Comparison of ENCODE assay signal across 12 cellular contexts in genomic region chr10:101047961-101048892, GRCh38. TPM values are rescaled to one million over a fixed set of nuclear protein-coding genes. Genes with fewer than 3 reads are reported as not detected.
DNase-seq lines count a peak whose midpoint lies in the region; ATAC-seq and TF ChIP-seq lines count a peak whose summit lies in the region.
"Had no signal": no experiment of that assay in that cellular context is flagged by ENCODE, and none has a peak within 500 bp of the region (broad histone marks: within the 10 kb centered on the region; RNA-seq: fewer than 3 reads in every experiment).

No MANE protein-coding gene starts in this region.

- H3K4me2 ChIP-seq in hepatocyte: peak overlapping the region; percentile 67

- peak; percentile 96 for DNase-seq in NCI-H510A treated with DMSO at 0.1 percent for 48 hours (lab: John Stamatoyannopoulos, UW)
- DNase-seq in hepatocyte (ENCODE audit: low spot score): peak; percentile 60
- DNase-seq in retina: peak; percentile 47
- DNase-seq in COLO829 (ENCODE audit: low spot score): no peak
- DNase-seq in gastrocnemius medialis: no peak
- DNase-seq: activated CD4-positive, alpha-beta T cell treated with anti-CD3 and anti-CD28 coated beads for 1 hour; central memory CD4-positive, alpha-beta T cell; left ventricle myocardium inferior; stimulated activated CD4-positive, alpha-beta T cell treated with anti-CD3 and anti-CD28 coated beads, Interleukin-2, amount 100 ng/mL, for 48 hours; stimulated activated naive CD8-positive, alpha-beta T cell treated with anti-CD3 and anti-CD28 coated beads, Interleukin-15, amount 100 ng/mL, for 72 hours had no signal

- TF ChIP-seq POLR2A in gastrocnemius medialis (IDR thresholded peaks at IDR 0.05): no peak

- no peaks in the 10 kb centered on the region for H3K36me3 ChIP-seq in HUES48 (ENCODE audit: control insufficient read depth, insufficient read depth, low read length)
- no peaks in the 10 kb centered on the region for H3K36me3 ChIP-seq in hepatocyte (replicated peaks; ENCODE audit: insufficient read depth, low read depth)
- H3K36me3 ChIP-seq in gastrocnemius medialis: no peaks in the 10 kb centered on the region
- H3K36me3 ChIP-seq: left ventricle myocardium inferior had no signal

- TF ChIP-seq CTCF in hepatocyte (IDR thresholded peaks at IDR 0.05; ENCODE audit: poor library complexity): peak; percentile 28
- no peak for TF ChIP-seq CTCF in gastrocnemius medialis (IDR thresholded peaks at IDR 0.05 in 4 of 5, conservative IDR thresholded peaks at IDR 0.05 in 1 of 5)

- H3K4me3 ChIP-seq in HUES48 (ENCODE audit: low read depth, low read length): peak overlapping the region; percentile 36; the same call in 1 of the 2 replicates
- no peak overlapping the region for H3K4me3 ChIP-seq in hepatocyte
- no peak overlapping the region for H3K4me3 ChIP-seq in gastrocnemius medialis
- H3K4me3 ChIP-seq: left ventricle myocardium inferior had no signal

- peaks cover 32% of the 10 kb centered on the region for H3K4me1 ChIP-seq in HUES48 (ENCODE audit: control insufficient read depth, insufficient read depth, low read length)
- H3K4me1 ChIP-seq in hepatocyte (ENCODE audit: insufficient read depth): peaks cover 7% of the 10 kb centered on the region
- H3K4me1 ChIP-seq in gastrocnemius medialis: peaks cover 16 to 25% of the 10 kb centered on the region in 2 donors

- H3K9ac ChIP-seq in HUES48 (ENCODE audit: low read depth, low read length): no peak overlapping the region

- intact Hi-C loops in gastrocnemius medialis (cut with DNase I; ENCODE audit: low total_unique reads): no loop called here

- H3K9me3 ChIP-seq in HUES48 (ENCODE audit: control insufficient read depth, insufficient read depth, low read length): no peaks in the 10 kb centered on the region
- H3K9me3 ChIP-seq in hepatocyte (ENCODE audit: low read depth): no peaks in the 10 kb centered on the region
- H3K9me3 ChIP-seq in gastrocnemius medialis: no peaks in the 10 kb centered on the region
- H3K9me3 ChIP-seq: left ventricle myocardium inferior had no signal

- peaks cover 90% of the 10 kb centered on the region for H3K27me3 ChIP-seq in HUES48 (ENCODE audit: control insufficient read depth, insufficient read depth, low read length)
- H3K27me3 ChIP-seq in hepatocyte: peaks cover 57% of the 10 kb centered on the region
- peaks cover 34 to 42% (median 40%) of the 10 kb centered on the region in 3 donors for H3K27me3 ChIP-seq in gastrocnemius medialis

- H3K27ac ChIP-seq in HUES48 (ENCODE audit: low read depth, low read length): no peak overlapping the region
- no peak overlapping the region for H3K27ac ChIP-seq in hepatocyte
- no peak overlapping the region for H3K27ac ChIP-seq in gastrocnemius medialis
- H3K27ac ChIP-seq: left ventricle myocardium inferior had no signal

- no peaks in the 10 kb centered on the region for H4K20me1 ChIP-seq in hepatocyte (ENCODE audit: insufficient read depth, poor library complexity, severe bottlenecking)

- no peaks in the 10 kb centered on the region for H3K9me2 ChIP-seq in hepatocyte (replicated peaks; ENCODE audit: insufficient read depth)

- 11% methylated on average over 59 of the region's 62 CpGs for WGBS in hepatocyte (ENCODE audit: low lambda C conversion rate, missing lambda C conversion rate)

- no peaks in the 10 kb centered on the region for H3K79me2 ChIP-seq in hepatocyte

- ATAC-seq in gastrocnemius medialis (no peak), GM21423 (IDR thresholded peaks at IDR 0.05; ENCODE audit: unreplicated experiment) (no peak)
- ATAC-seq: stimulated activated naive CD8-positive, alpha-beta T cell treated with anti-CD3 and anti-CD28 coated beads, Interleukin-15, amount 100 ng/mL, for 72 hours had no signal

- peak overlapping the region; percentile 26 for H2AFZ ChIP-seq in hepatocyte

- in situ Hi-C loops in gastrocnemius medialis (cut with MboI; ENCODE audit: low sequenced_read_pairs in 4 of 4): loop anchor here in 1 of 4 donors (10.0 kb wide), 1 partner anchor 97 kb away; no protein-coding TSS in a partner anchor

RNA-seq across cellular contexts. Expression of gene KAZALD1, which starts 13.6 kb away (rescaled TPM):
- total RNA-seq in hepatocyte (31.9 and 34.8 TPM in 2 replicates), gastrocnemius medialis (1 to 10 TPM; 1.7 to 3.6 (median 2.2) TPM)
- polyA plus RNA-seq in hepatocyte: 18.2 and 19.5 TPM in 2 replicates

RNA-seq across cellular contexts. Expression of gene SFXN3, which starts 17.2 kb away (rescaled TPM):
- total RNA-seq in hepatocyte (92.4 and 102 TPM in 2 replicates), gastrocnemius medialis (1 to 10 TPM; 4.2 to 9.5 (median 7.0) TPM)
- polyA plus RNA-seq in hepatocyte: 93.6 and 126 TPM in 2 replicates

RNA-seq across cellular contexts. Expression of gene PDZD7, which starts 17.3 kb away (rescaled TPM):
- total RNA-seq in hepatocyte: 2.5 and 6.0 TPM in 2 replicates
- 8.4 and 10.5 TPM in 2 replicates for polyA plus RNA-seq in hepatocyte
- total RNA-seq in gastrocnemius medialis: under 1 TPM in 1 of 4 donors, not detected in 3; 0.11 TPM

RNA-seq across cellular contexts. Expression of gene LZTS2, which starts 48.6 kb away (rescaled TPM):
- total RNA-seq in hepatocyte: 62.9 and 73.6 TPM in 2 replicates
- polyA plus RNA-seq in hepatocyte: 88.5 and 90.7 TPM in 2 replicates
- total RNA-seq in gastrocnemius medialis: 10 to 100 TPM; 22.5 to 44.7 (median 26.7) TPM

Comparison
In these comparisons a context has a peak if more than half of its experiments do, and no peak if none do; other contexts are left out.
1. DNase-seq: peak in NCI-H510A treated with DMSO at 0.1 percent for 48 hours (single experiment), hepatocyte (single experiment) and retina (single experiment); none in COLO829 (single experiment) and gastrocnemius medialis (0 of 2).